Comparison of ENCODE assay signal across 15 cellular contexts in genomic region chr17:68134046-68134637, GRCh38.
"Had no signal": no experiment of that assay in that cellular context is flagged by ENCODE, and none has a peak within 500 bp of the region (broad histone marks: within the 10 kb centered on the region; RNA-seq: fewer than 3 reads in every experiment).

No MANE protein-coding gene starts in this region.

- H3K27ac ChIP-seq: cardiac muscle cell, neural progenitor cell, ovary, tibial artery, vagina had no signal

- H3K4me3 ChIP-seq: cardiac muscle cell, lung, neural progenitor cell, ovary, tibial artery, vagina had no signal

- H3K27me3 ChIP-seq: cardiac muscle cell, neural progenitor cell, ovary, tibial artery, vagina had no signal

- DNase-seq: activated CD4-positive, CD25-positive, alpha-beta regulatory T cell treated with anti-CD3 and anti-CD28 coated beads, Interleukin-2, amount 50 U/mL, for 72 hours; activated naive CD4-positive, alpha-beta T cell treated with anti-CD3 and anti-CD28 coated beads for 36 hours; activated T-cell treated with anti-CD3 and anti-CD28 coated beads for 4 hours; foreskin fibroblast; glutamatergic neuron; kidney glomerular epithelial cell; stimulated activated CD4-positive, alpha-beta T cell treated with anti-CD3 and anti-CD28 coated beads, Interleukin-12 subunit alpha, Interleukin-12 subunit beta, amount 100 ng/mL, for 4 hours; stimulated activated CD4-positive, alpha-beta T cell treated with anti-CD3 and anti-CD28 coated beads, Interleukin-2, amount 100 ng/mL, for 24 hours had no signal

- H3K36me3 ChIP-seq: cardiac muscle cell, neural progenitor cell, ovary, vagina had no signal

- H3K4me3 Mint-ChIP-seq: activated naive CD4-positive, alpha-beta T cell treated with anti-CD3 and anti-CD28 coated beads for 36 hours; neural progenitor cell had no signal

- H3K9me3 ChIP-seq: ovary, tibial artery, vagina had no signal

- H3K9me3 Mint-ChIP-seq: activated naive CD4-positive, alpha-beta T cell treated with anti-CD3 and anti-CD28 coated beads for 36 hours; activated T-helper 2 cell treated with anti-CD3 and anti-CD28 coated beads, Interferon-gamma antibody, Interleukin-2, Interleukin-4, amounts not matched to agents 10 μg/mL and 5 μg/mL and 100 μg/mL, durations not matched to agents 14 hours and 24 hours and 36 hours; neural progenitor cell had no signal

- H3K4me1 ChIP-seq: vagina had no signal

- H3K27ac Mint-ChIP-seq: activated naive CD4-positive, alpha-beta T cell treated with anti-CD3 and anti-CD28 coated beads for 36 hours; activated T-helper 2 cell treated with anti-CD3 and anti-CD28 coated beads, Interferon-gamma antibody, Interleukin-2, Interleukin-4, amounts not matched to agents 10 μg/mL and 5 μg/mL and 100 μg/mL, durations not matched to agents 14 hours and 24 hours and 36 hours; neural progenitor cell had no signal
